In genomic region chr20:63356511-63356910, GRCh38 we compare ENCODE assay signal across 22 cellular contexts. TPM values are rescaled to one million over a fixed set of nuclear protein-coding genes. Genes with fewer than 3 reads are reported as not detected.
"Had no signal": no experiment of that assay in that cellular context is flagged by ENCODE, and none has a peak within 500 bp of the region (broad histone marks: within the 10 kb centered on the region; RNA-seq: fewer than 3 reads in every experiment).

No MANE protein-coding gene starts in this region.

- H3K4me3 ChIP-seq: K562 had no signal

- DNase-seq: Kasumi-1, MM.1S, NCI-H1092 treated with DMSO at 0.1 percent for 48 hours, NCI-H1436, NCI-H187, NCI-H2029, NCI-H2171 treated with DMSO at 0.1 percent for 48 hours, NCI-H2227 treated with DMSO at 0.1 percent for 48 hours, NCI-H524, NCI-H526 treated with DMSO at 0.1 percent for 48 hours, NCI-H748 treated with DMSO at 0.1 percent for 48 hours, RPMI8226, SHP77, SK-N-SH had no signal

- ATAC-seq: K562 had no signal

- FAIRE-seq: K562, RCC 7860 had no signal

- H3K27ac ChIP-seq: KMS-11 had no signal

- H3K4me2 ChIP-seq: KMS-11, SK-N-SH had no signal

- H3K9me3 ChIP-seq: SK-N-SH had no signal

- H3K9ac ChIP-seq: KMS-11, SK-N-SH had no signal

RNA-seq across cellular contexts. Expression of gene CHRNA4, which starts 4.6 kb away (rescaled TPM):
- total RNA-seq: HT1080, K562, M059J, NCI-H460, SK-MEL-5 had no signal
- polyA plus RNA-seq: IgD-negative memory B cell, K562, SK-N-SH had no signal
